In genomic region chr6:30703821-30704220, GRCh38 we compare ENCODE assay signal across 20 cellular contexts.
"Had no signal": no experiment of that assay in that cellular context is flagged by ENCODE, and none has a peak within 500 bp of the region (broad histone marks: within the 10 kb centered on the region; RNA-seq: fewer than 3 reads in every experiment).

No MANE protein-coding gene starts in this region.

- H3K36me3 ChIP-seq: transverse colon had no signal

- H3K4me3 ChIP-seq: gastroesophageal sphincter, mucosa of descending colon, transverse colon had no signal

- H3K9me3 ChIP-seq: gastroesophageal sphincter, mucosa of descending colon, transverse colon had no signal

- H3K27me3 ChIP-seq: gastroesophageal sphincter, transverse colon had no signal

- DNase-seq: activated CD4-positive, alpha-beta T cell treated with anti-CD3 and anti-CD28 coated beads for 1 hour; activated CD4-positive, alpha-beta T cell treated with anti-CD3 and anti-CD28 coated beads, Interleukin-2, amount 50 U/mL, for 4 hours; activated T-cell treated with anti-CD3 and anti-CD28 coated beads for 4 hours; amygdala; dermis blood vessel endothelial cell; endodermal cell; erythroblast; islet precursor cell; naive thymus-derived CD4-positive, alpha-beta T cell; retina; stimulated activated CD4-positive, alpha-beta T cell treated with anti-CD3 and anti-CD28 coated beads, Interleukin-15, amount 100 ng/mL, for 24 hours; stimulated activated CD4-positive, alpha-beta T cell treated with anti-CD3 and anti-CD28 coated beads, Interleukin-4, amount 100 ng/mL, for 1 hour; stimulated activated naive CD4-positive, alpha-beta T cell treated with Interleukin-2 at 50 U/mL for 16 hours; SW 1271; transverse colon had no signal

- H3K27me3 Mint-ChIP-seq: activated naive CD4-positive, alpha-beta T cell treated with anti-CD3 and anti-CD28 coated beads, Interleukin-2, amount 50 U/mL, for 24 hours; memory B cell; naive thymus-derived CD4-positive, alpha-beta T cell had no signal

- H3K4me3 Mint-ChIP-seq: activated naive CD4-positive, alpha-beta T cell treated with anti-CD3 and anti-CD28 coated beads, Interleukin-2, amount 50 U/mL, for 24 hours; endodermal cell; memory B cell; naive thymus-derived CD4-positive, alpha-beta T cell had no signal

- H3K27ac Mint-ChIP-seq: activated naive CD4-positive, alpha-beta T cell treated with anti-CD3 and anti-CD28 coated beads, Interleukin-2, amount 50 U/mL, for 24 hours had no signal

- H3K9me3 Mint-ChIP-seq: activated naive CD4-positive, alpha-beta T cell treated with anti-CD3 and anti-CD28 coated beads, Interleukin-2, amount 50 U/mL, for 24 hours; endodermal cell; memory B cell; naive thymus-derived CD4-positive, alpha-beta T cell had no signal

- H3K27ac ChIP-seq: gastroesophageal sphincter, transverse colon had no signal

- H3K4me1 ChIP-seq: gastroesophageal sphincter, transverse colon had no signal

- ATAC-seq: gastroesophageal sphincter; left lobe of liver; mucosa of descending colon; naive thymus-derived CD4-positive, alpha-beta T cell had no signal
